ENCODE assay signal across 7 cellular contexts in the genomic region with DNA sequence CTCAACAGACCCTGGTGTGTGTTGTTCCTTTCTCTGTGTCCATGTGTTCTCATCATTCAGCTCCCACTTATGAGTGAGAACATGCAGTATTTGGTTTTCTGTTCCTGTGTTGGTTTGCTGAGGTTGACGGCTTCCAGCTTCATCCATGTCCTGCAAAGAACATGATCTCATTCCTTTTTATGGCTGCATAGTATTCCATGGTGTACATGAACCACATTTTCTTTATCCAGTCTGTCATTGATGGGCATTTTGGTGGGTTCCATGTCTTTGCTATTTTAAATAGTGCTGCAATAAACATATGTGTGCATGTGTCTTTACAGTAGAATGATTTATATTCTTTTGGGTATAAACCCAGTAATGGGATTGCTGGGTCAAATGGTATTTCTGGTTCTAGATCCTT.
A peak's percentile ranks its signal among the peaks of the same experiment; 100 is the strongest.
DNase-seq lines count a peak whose midpoint lies in the region; ATAC-seq and TF ChIP-seq lines count a peak whose summit lies in the region.
"Not testable (repeated sequence)": the region's sequence is repeated elsewhere in the genome, so short reads cannot be mapped to it uniquely, and the experiment has no call there.

No MANE protein-coding gene starts in this region.

- peak overlapping the region; percentile 95 for H3K27ac Mint-ChIP-seq in CD8-positive, alpha-beta T cell
- peak overlapping the region; percentile 97 to 98 for H3K27ac Mint-ChIP-seq in T-cell
- H3K27ac Mint-ChIP-seq in activated CD4-positive, alpha-beta T cell treated with anti-CD3 and anti-CD28 coated beads, Interleukin-2, amount 10 ng/mL, durations not matched to agents 7 days and 5 days, result peak overlapping the region; percentile 92
- peak overlapping the region; percentile 89 for H3K27ac Mint-ChIP-seq in activated T-cell treated with anti-CD3 and anti-CD28 coated beads, Interleukin-2, amount 50 U/mL, for 72 hours
- H3K27ac Mint-ChIP-seq in activated naive CD4-positive, alpha-beta T cell treated with anti-CD3 and anti-CD28 coated beads, Interleukin-2, amount 50 U/mL, for 24 hours, result peak overlapping the region; percentile 77
- peak overlapping the region; percentile 16 for H3K27ac Mint-ChIP-seq in central memory CD8-positive, alpha-beta T cell (ENCODE audit: low read depth)
- peak overlapping the region; percentile 65 for H3K27ac Mint-ChIP-seq in progenitor cell of endocrine pancreas

- H3K9me3 ChIP-seq in CD8-positive, alpha-beta T cell (ENCODE audit: low read length), result not testable (repeated sequence)

- peaks cover 49% of the 10 kb centered on the region for H3K4me1 ChIP-seq in CD8-positive, alpha-beta T cell (ENCODE audit: insufficient read depth, low read length)

- peaks cover 71% of the 10 kb centered on the region for H3K4me1 Mint-ChIP-seq in CD8-positive, alpha-beta T cell (ENCODE audit: low read depth)
- H3K4me1 Mint-ChIP-seq in T-cell, result peaks cover 69 to 86% (median 73%) of the 10 kb centered on the region in 3 donors
- H3K4me1 Mint-ChIP-seq in activated CD4-positive, alpha-beta T cell treated with anti-CD3 and anti-CD28 coated beads, Interleukin-2, amount 10 ng/mL, durations not matched to agents 7 days and 5 days, result peaks cover 56% of the 10 kb centered on the region
- peaks cover 82% of the 10 kb centered on the region for H3K4me1 Mint-ChIP-seq in activated T-cell treated with anti-CD3 and anti-CD28 coated beads, Interleukin-2, amount 50 U/mL, for 72 hours (ENCODE audit: low read depth)
- peaks cover 94% of the 10 kb centered on the region for H3K4me1 Mint-ChIP-seq in activated naive CD4-positive, alpha-beta T cell treated with anti-CD3 and anti-CD28 coated beads, Interleukin-2, amount 50 U/mL, for 24 hours
- H3K4me1 Mint-ChIP-seq in central memory CD8-positive, alpha-beta T cell, result peaks cover 34% of the 10 kb centered on the region
- H3K4me1 Mint-ChIP-seq in progenitor cell of endocrine pancreas (ENCODE audit: low read depth), result not testable (repeated sequence)

- intact Hi-C loops in CD8-positive, alpha-beta T cell (cut with DNase I, micrococcal nuclease), result loop anchor here in 1 of 2 experiments (1.0 to 5.0 kb wide), 3 partner anchors 9 to 51 kb away; no protein-coding TSS in a partner anchor

- H3K27ac ChIP-seq in CD8-positive, alpha-beta T cell (ENCODE audit: low read depth, low read length), result not testable (repeated sequence)

- H3K4me3 ChIP-seq in CD8-positive, alpha-beta T cell (ENCODE audit: low read depth, low read length), result not testable (repeated sequence)

- POLR2A ChIA-PET in CD8-positive, alpha-beta T cell (lab: Charles Lee), result interaction anchor here (0.5 kb wide), 1 partner anchor 58 kb away, joined by 3 read pairs; no protein-coding TSS in a partner anchor
- POLR2A ChIA-PET in T-cell (lab: Charles Lee), result interaction anchor here in 1 of 2 donors (0.5 to 1.0 kb wide), 3 partner anchors 26 to 71 kb away, joined by 3 to 9 read pairs (median 4); no protein-coding TSS in a partner anchor
- POLR2A ChIA-PET in activated CD4-positive, alpha-beta T cell treated with anti-CD3 and anti-CD28 coated beads, Interleukin-2, amount 10 ng/mL, durations not matched to agents 7 days and 5 days (lab: Charles Lee), result not testable (repeated sequence)

- DNase-seq in CD8-positive, alpha-beta T cell; T-cell; activated CD4-positive, alpha-beta T cell treated with anti-CD3 and anti-CD28 coated beads, Interleukin-2, amount 10 ng/mL, durations not matched to agents 7 days and 5 days; activated T-cell treated with anti-CD3 and anti-CD28 coated beads, Interleukin-2, amount 50 U/mL, for 72 hours; central memory CD8-positive, alpha-beta T cell (ENCODE audit: low spot score in 2 of 2); progenitor cell of endocrine pancreas (ENCODE audit: low spot score, unreplicated experiment): not testable (repeated sequence)

- TF ChIP-seq CTCF in CD8-positive, alpha-beta T cell (IDR thresholded peaks at IDR 0.05); progenitor cell of endocrine pancreas (IDR thresholded peaks at IDR 0.05; ENCODE audit: unreplicated experiment): not testable (repeated sequence)

- not testable (repeated sequence) for H3K9me3 Mint-ChIP-seq in CD8-positive, alpha-beta T cell; T-cell; central memory CD8-positive, alpha-beta T cell; progenitor cell of endocrine pancreas (ENCODE audit: low read depth)
- H3K9me3 Mint-ChIP-seq in activated CD4-positive, alpha-beta T cell treated with anti-CD3 and anti-CD28 coated beads, Interleukin-2, amount 10 ng/mL, durations not matched to agents 7 days and 5 days, result peaks cover 25% of the 10 kb centered on the region
- peaks cover 7 to 11% of the 10 kb centered on the region in 2 donors for H3K9me3 Mint-ChIP-seq in activated T-cell treated with anti-CD3 and anti-CD28 coated beads, Interleukin-2, amount 50 U/mL, for 72 hours
- H3K9me3 Mint-ChIP-seq in activated naive CD4-positive, alpha-beta T cell treated with anti-CD3 and anti-CD28 coated beads, Interleukin-2, amount 50 U/mL, for 24 hours, result peaks cover 13% of the 10 kb centered on the region

- CTCF ChIA-PET in CD8-positive, alpha-beta T cell (lab: Charles Lee); T-cell (lab: Charles Lee); activated CD4-positive, alpha-beta T cell treated with anti-CD3 and anti-CD28 coated beads, Interleukin-2, amount 10 ng/mL, durations not matched to agents 7 days and 5 days (lab: Charles Lee): not testable (repeated sequence)

- not testable (repeated sequence) for H3K36me3 ChIP-seq in CD8-positive, alpha-beta T cell (ENCODE audit: insufficient read depth, low read length)

- H3K27me3 Mint-ChIP-seq in CD8-positive, alpha-beta T cell (ENCODE audit: low read depth); T-cell; activated CD4-positive, alpha-beta T cell treated with anti-CD3 and anti-CD28 coated beads, Interleukin-2, amount 10 ng/mL, durations not matched to agents 7 days and 5 days; activated T-cell treated with anti-CD3 and anti-CD28 coated beads, Interleukin-2, amount 50 U/mL, for 72 hours (ENCODE audit: low read depth); activated naive CD4-positive, alpha-beta T cell treated with anti-CD3 and anti-CD28 coated beads, Interleukin-2, amount 50 U/mL, for 24 hours; central memory CD8-positive, alpha-beta T cell; progenitor cell of endocrine pancreas: not testable (repeated sequence)

- not testable (repeated sequence) for ATAC-seq in CD8-positive, alpha-beta T cell; T-cell (replicated peaks in 1 of 4); activated T-cell treated with anti-CD3 and anti-CD28 coated beads, Interleukin-2, amount 50 U/mL, for 72 hours (replicated peaks in 1 of 2); central memory CD8-positive, alpha-beta T cell (replicated peaks; ENCODE audit: extremely low read depth, poor library complexity, severe bottlenecking)

- not testable (repeated sequence) for H3K36me3 Mint-ChIP-seq in CD8-positive, alpha-beta T cell; central memory CD8-positive, alpha-beta T cell (ENCODE audit: insufficient read depth); progenitor cell of endocrine pancreas (ENCODE audit: insufficient read depth)
- peaks cover 13% of the 10 kb centered on the region for H3K36me3 Mint-ChIP-seq in T-cell
- peaks cover 26% of the 10 kb centered on the region for H3K36me3 Mint-ChIP-seq in activated CD4-positive, alpha-beta T cell treated with anti-CD3 and anti-CD28 coated beads, Interleukin-2, amount 10 ng/mL, durations not matched to agents 7 days and 5 days (ENCODE audit: low read depth)
- peaks cover 6 to 29% of the 10 kb centered on the region in 2 donors for H3K36me3 Mint-ChIP-seq in activated T-cell treated with anti-CD3 and anti-CD28 coated beads, Interleukin-2, amount 50 U/mL, for 72 hours (ENCODE audit: insufficient read depth in 2 of 2)
- H3K36me3 Mint-ChIP-seq in activated naive CD4-positive, alpha-beta T cell treated with anti-CD3 and anti-CD28 coated beads, Interleukin-2, amount 50 U/mL, for 24 hours, result peaks cover 44% of the 10 kb centered on the region

- H3K27me3 ChIP-seq in CD8-positive, alpha-beta T cell (ENCODE audit: insufficient read depth, low read length), result not testable (repeated sequence)

- H3K4me3 Mint-ChIP-seq in CD8-positive, alpha-beta T cell; activated CD4-positive, alpha-beta T cell treated with anti-CD3 and anti-CD28 coated beads, Interleukin-2, amount 10 ng/mL, durations not matched to agents 7 days and 5 days; central memory CD8-positive, alpha-beta T cell; progenitor cell of endocrine pancreas (ENCODE audit: low read depth): not testable (repeated sequence)
- peak overlapping the region in 1 of 3 donors; percentile 50 for H3K4me3 Mint-ChIP-seq in T-cell
- peak overlapping the region; percentile 39 to 55 for H3K4me3 Mint-ChIP-seq in activated T-cell treated with anti-CD3 and anti-CD28 coated beads, Interleukin-2, amount 50 U/mL, for 72 hours
- H3K4me3 Mint-ChIP-seq in activated naive CD4-positive, alpha-beta T cell treated with anti-CD3 and anti-CD28 coated beads, Interleukin-2, amount 50 U/mL, for 24 hours, result peak overlapping the region; percentile 56

Comparison
In these comparisons a context has a peak if more than half of its experiments do, and no peak if none do; other contexts are left out.
1. H3K27ac Mint-ChIP-seq: peak in every context shown above with its lines; median percentile 98 in T-cell; 95 in CD8-positive, alpha-beta T cell; 92 in activated CD4-positive, alpha-beta T cell treated with anti-CD3 and anti-CD28 coated beads, Interleukin-2, amount 10 ng/mL, durations not matched to agents 7 days and 5 days; 89 in activated T-cell treated with anti-CD3 and anti-CD28 coated beads, Interleukin-2, amount 50 U/mL, for 72 hours; 77 in activated naive CD4-positive, alpha-beta T cell treated with anti-CD3 and anti-CD28 coated beads, Interleukin-2, amount 50 U/mL, for 24 hours; 65 in progenitor cell of endocrine pancreas; 16 in central memory CD8-positive, alpha-beta T cell.